14 cellular contexts compared by ENCODE assay signal in genomic region chr7:14233026-14233897, GRCh38.
DNase-seq lines count a peak whose midpoint lies in the region; ATAC-seq and TF ChIP-seq lines count a peak whose summit lies in the region.
"Had no signal": no experiment of that assay in that cellular context is flagged by ENCODE, and none has a peak within 500 bp of the region (broad histone marks: within the 10 kb centered on the region; RNA-seq: fewer than 3 reads in every experiment).

No MANE protein-coding gene starts in this region.

- H3K4me2 ChIP-seq in IMR-90 (ENCODE audit: low read depth, low read length) = no peak overlapping the region

- H3K36me3 ChIP-seq in IMR-90 (ENCODE audit: control insufficient read depth, insufficient read depth, low read length) = no peaks in the 10 kb centered on the region
- no peaks in the 10 kb centered on the region for H3K36me3 ChIP-seq in kidney epithelial cell (ENCODE audit: control insufficient read depth, insufficient read depth, low read length)

- no peaks in the 10 kb centered on the region for H3K79me1 ChIP-seq in IMR-90 (ENCODE audit: low read depth in 1 of 2, low read length in 2 of 2)

- no peak overlapping the region for H3K14ac ChIP-seq in IMR-90 (replicated peaks; ENCODE audit: low read depth, low read length)

- no peak overlapping the region for H2BK5ac ChIP-seq in IMR-90 (ENCODE audit: low read depth, low read length, poor library complexity, severe bottlenecking)

- H3K23ac ChIP-seq in IMR-90 (ENCODE audit: low read depth, low read length) = no peak overlapping the region

- TF ChIP-seq CTCF in IMR-90 (conservative IDR thresholded peaks at IDR 0.05; ENCODE audit: low read depth, low read length) (no peak), kidney epithelial cell (IDR thresholded peaks at IDR 0.05; ENCODE audit: insufficient read depth, low read length, poor library complexity, severe bottlenecking) (no peak)

- no peak overlapping the region for H3K4me3 ChIP-seq in IMR-90 (ENCODE audit: insufficient read depth, low read depth, low read length)
- no peak overlapping the region for H3K4me3 ChIP-seq in kidney epithelial cell (ENCODE audit: low read depth, low read length)

- peak; percentile 61 for ATAC-seq in IMR-90 (ENCODE audit: low read depth)
- ATAC-seq in GM19328 (IDR thresholded peaks at IDR 0.05; ENCODE audit: unreplicated experiment) = no peak
- ATAC-seq in GM18868 (IDR thresholded peaks at IDR 0.05; ENCODE audit: unreplicated experiment) = no peak

- POLR2A ChIA-PET in IMR-90 (lab: Charles Lee; ENCODE audit: unreplicated experiment) = no interaction called here

- H3K4me1 ChIP-seq in IMR-90 (ENCODE audit: control insufficient read depth, insufficient read depth, low read length) = peaks cover 2% of the 10 kb centered on the region; the same call in 1 of the 2 replicates

- no peak overlapping the region for H2AK9ac ChIP-seq in IMR-90 (replicated peaks; ENCODE audit: low read depth, low read length, poor library complexity)

- H3K56ac ChIP-seq in IMR-90 (ENCODE audit: extremely low read depth, insufficient read depth, low read length) = no peak overlapping the region

- H3K9me3 ChIP-seq in IMR-90 (ENCODE audit: control insufficient read depth, insufficient read depth, low read length) = no peaks in the 10 kb centered on the region

- peak; percentile 26 for DNase-seq in COLO668 (lab: John Stamatoyannopoulos, UW; ENCODE audit: unreplicated experiment)
- DNase-seq in IMR-90 = peak; percentile 56
- DNase-seq in amniotic epithelial cell (ENCODE audit: low read depth) = peak; percentile 43
- DNase-seq in kidney epithelial cell (ENCODE audit: low read depth) = peak; percentile 9
- DNase-seq in NOMO-1 treated with DMSO at 0.1 percent for 48 hours (lab: John Stamatoyannopoulos, UW; ENCODE audit: unreplicated experiment) = no peak
- DNase-seq in effector CD8-positive, alpha-beta T cell (lab: John Stamatoyannopoulos, UW) = no peak
- DNase-seq: activated CD4-positive, alpha-beta T cell treated with anti-CD3 and anti-CD28 coated beads for 1 hour; activated effector memory CD4-positive, alpha-beta T cell treated with anti-CD3 and anti-CD28 coated beads, Interleukin-2, amount 50 U/mL, for 16 hours; cerebellar nuclear complex; Kasumi-1; NCI-H774 had no signal

- in situ Hi-C loops in IMR-90 (cut with MboI; ENCODE audit: low sequenced_read_pairs) = no loop called here

- TF ChIP-seq RAD21 in IMR-90 (IDR thresholded peaks at IDR 0.05; ENCODE audit: low read length) = no peak

- H2BK20ac ChIP-seq in IMR-90 (ENCODE audit: low read depth, low read length) = no peak overlapping the region; the same call in 1 of the 2 replicates

- H4K5ac ChIP-seq in IMR-90 (ENCODE audit: low read depth, low read length) = no peak overlapping the region

- H2AK5ac ChIP-seq in IMR-90 (ENCODE audit: low read depth, low read length) = no peak overlapping the region

- no peak overlapping the region for H2BK120ac ChIP-seq in IMR-90 (ENCODE audit: low read depth, low read length)

- H3K4ac ChIP-seq in IMR-90 (ENCODE audit: low read depth, low read length) = no peak overlapping the region

- intact Hi-C loops in IMR-90 (cut with micrococcal nuclease) = no loop called here

- no peaks in the 10 kb centered on the region for H3K9me1 ChIP-seq in IMR-90 (ENCODE audit: insufficient read depth, low read length)

- H3K27me3 ChIP-seq in IMR-90 (ENCODE audit: control insufficient read depth, insufficient read depth, low read length) (no peaks in the 10 kb centered on the region), kidney epithelial cell (ENCODE audit: control insufficient read depth, insufficient read depth, low read length) (no peaks in the 10 kb centered on the region)

- no peak overlapping the region for H2AFZ ChIP-seq in IMR-90 (replicated peaks; ENCODE audit: low read length, poor library complexity)

- no peak overlapping the region for H4K91ac ChIP-seq in IMR-90 (ENCODE audit: insufficient read depth, low read depth, low read length)

- no peak for TF ChIP-seq POLR2A in IMR-90 (IDR thresholded peaks at IDR 0.05; ENCODE audit: low read depth, low read length)

- H3K18ac ChIP-seq in IMR-90 (ENCODE audit: low read depth, low read length) = no peak overlapping the region

- no peak overlapping the region for H3K27ac ChIP-seq in IMR-90 (ENCODE audit: insufficient read depth, low read length)
- H3K27ac ChIP-seq: C4-2B had no signal

- no peak overlapping the region for H4K8ac ChIP-seq in IMR-90 (ENCODE audit: low read depth in 2 of 2, low read length in 2 of 2)

- WGBS in IMR-90 (ENCODE audit: extremely low coverage in 2 of 2, insufficient read length in 1 of 2), 2 experiments = no CpG with 5 or more reads among the region's 8 CpGs

- CTCF ChIA-PET in IMR-90 (lab: Yijun Ruan, JAX) = interaction anchor here (0.7 kb wide), 1 partner anchor 1221 kb away, joined by 3 read pairs; no protein-coding TSS in a partner anchor

- dilution Hi-C loops in IMR-90 (cut with HindIII; ENCODE audit: low sequenced_read_pairs, unreplicated experiment) = no loop called here

- no peak overlapping the region for H3K9ac ChIP-seq in IMR-90 (ENCODE audit: low read depth, low read length)

- H4K20me1 ChIP-seq in IMR-90 (ENCODE audit: insufficient read depth, low read length) = no peaks in the 10 kb centered on the region

- no peak overlapping the region for H2BK15ac ChIP-seq in IMR-90 (ENCODE audit: low read depth, low read length)

- BruUV-seq in IMR-90 (replicated peaks; lab: Mats Ljungman, UMichigan) = no TSS peak

TF ChIP-seq in IMR-90, 13 proteins besides CTCF, POLR2A, EP300 and RAD21:
- TF ChIP-seq SMC3 (IDR thresholded peaks at IDR 0.05; ENCODE audit: low read depth, low read length) (no peak), MXI1 (IDR thresholded peaks at IDR 0.05; ENCODE audit: borderline replicate concordance, low read depth, low read length) (no peak), RFX5 (IDR thresholded peaks at IDR 0.05; ENCODE audit: low read depth, low read length) (no peak), ELK1 (IDR thresholded peaks at IDR 0.05; ENCODE audit: borderline replicate concordance, low read depth, low read length) (no peak), CEBPB (IDR thresholded peaks at IDR 0.05; ENCODE audit: low read depth, low read length) (no peak), BHLHE40 (IDR thresholded peaks at IDR 0.05; ENCODE audit: low read depth, low read length) (no peak), CHD1 (IDR thresholded peaks at IDR 0.05; ENCODE audit: low read depth, low read length) (no peak), NFE2L2 (IDR thresholded peaks at IDR 0.05; ENCODE audit: low read depth, low read length) (no peak), RCOR1 (IDR thresholded peaks at IDR 0.05; ENCODE audit: insufficient replicate concordance, low read length) (no peak), FOS (IDR thresholded peaks at IDR 0.05; ENCODE audit: low read depth, low read length) (no peak), USF2 (IDR thresholded peaks at IDR 0.05; ENCODE audit: low read depth, low read length) (no peak), MAZ (IDR thresholded peaks at IDR 0.05; ENCODE audit: borderline replicate concordance, low read depth, low read length) (no peak; the same call in 1 of the 2 replicates), MAFK (IDR thresholded peaks at IDR 0.05; ENCODE audit: low read depth, low read length) (no peak)

Comparison
In these comparisons a context has a peak if more than half of its experiments do, and no peak if none do; other contexts are left out.
1. DNase-seq: peak in COLO668 (single experiment), IMR-90 (single experiment), amniotic epithelial cell (single experiment) and kidney epithelial cell (single experiment); none in NOMO-1 treated with DMSO at 0.1 percent for 48 hours (single experiment) and effector CD8-positive, alpha-beta T cell (single experiment).